Comparison of ENCODE assay signal across 8 cellular contexts in the genomic region with DNA sequence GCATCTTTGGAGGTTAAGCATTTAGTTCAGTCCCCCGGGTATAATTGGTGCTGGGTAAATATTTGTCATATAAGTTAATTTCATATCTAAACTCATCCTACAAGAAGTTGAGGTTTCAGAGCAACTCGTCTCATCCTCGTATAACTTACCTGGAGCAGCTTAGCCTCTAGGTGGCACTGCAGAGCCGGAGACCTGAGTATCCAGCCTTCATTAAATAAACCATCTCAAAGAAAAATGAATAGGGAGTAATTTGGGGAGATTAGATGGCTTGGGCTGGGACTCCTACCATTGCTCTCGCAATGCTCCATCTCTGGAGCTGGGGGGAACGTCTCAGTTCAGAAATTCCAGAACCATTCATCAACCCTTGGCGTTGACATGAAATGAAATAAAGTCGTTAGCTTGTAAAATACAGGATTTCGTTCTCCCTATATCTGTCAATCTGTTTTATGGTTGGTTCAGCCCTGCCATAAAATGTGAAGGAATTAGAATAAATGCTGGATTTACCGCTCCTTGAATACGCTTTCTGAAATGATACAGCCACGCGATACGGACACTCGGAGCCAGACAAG.
DNase-seq lines count a peak whose midpoint lies in the region; ATAC-seq and TF ChIP-seq lines count a peak whose summit lies in the region.

No MANE protein-coding gene starts in this region.

- H3K27me3 ChIP-seq in adrenal gland, result no peaks in the 10 kb centered on the region

- H3K36me3 ChIP-seq in adrenal gland (replicated peaks in 1 of 2), result no peaks in the 10 kb centered on the region
- no peaks in the 10 kb centered on the region for H3K36me3 ChIP-seq in mucosa of descending colon (ENCODE audit: low read depth)

- CTCF ChIA-PET in GM10248 (lab: Yijun Ruan, JAX), result interaction anchor here (0.9 to 3.4 kb wide), 9 partner anchors 10 to 793 kb away, joined by 3 to 19 read pairs (median 4); no protein-coding TSS in a partner anchor

- 53 to 58% (median 55%) methylated on average over 15 of the region's 15 CpGs for WGBS in adrenal gland, 4 donors

- H3K27ac ChIP-seq in adrenal gland, result no peak overlapping the region

- H3K9me3 ChIP-seq in adrenal gland (replicated peaks in 1 of 3), result no peaks in the 10 kb centered on the region
- H3K9me3 ChIP-seq in mucosa of descending colon, result no peaks in the 10 kb centered on the region

- TF ChIP-seq POLR2A in adrenal gland (IDR thresholded peaks at IDR 0.05), result no peak

- H3K4me1 ChIP-seq in adrenal gland (replicated peaks in 1 of 2) (no peaks in the 10 kb centered on the region), mucosa of descending colon (ENCODE audit: low read depth) (no peaks in the 10 kb centered on the region)

- ATAC-seq in mucosa of descending colon (peak; percentile 39), HG03354 (IDR thresholded peaks at IDR 0.05; ENCODE audit: poor library complexity, severe bottlenecking, unreplicated experiment) (no peak), GM21381 (IDR thresholded peaks at IDR 0.05; ENCODE audit: unreplicated experiment) (no peak)

- peak; percentile 5 for DNase-seq in A172 (ENCODE audit: low spot score)
- DNase-seq in GM10248 (ENCODE audit: extremely low spot score), result no peak
- peak; percentile 26 for DNase-seq in NCI-H510A (lab: John Stamatoyannopoulos, UW)
- DNase-seq in adrenal gland, result peak in 4 of 7 donors; percentile 30 to 52 (median 40)
- peak in 2 of 3 donors; percentile 45 to 70 for DNase-seq in mucosa of descending colon
- DNase-seq in NCI-H446 treated with DMSO at 0.1 percent for 48 hours (lab: John Stamatoyannopoulos, UW), result no peak

- POLR2A ChIA-PET in GM10248 (lab: Yijun Ruan, JAX), result no interaction called here

- TF ChIP-seq CTCF in GM10248 (IDR thresholded peaks at IDR 0.05; ENCODE audit: control extremely low read depth, extremely low read depth, low read depth, missing control alignments) (peak; percentile 69), adrenal gland (IDR thresholded peaks at IDR 0.05) (peak in 5 of 6 experiments; percentile 15 to 52 (median 33)), mucosa of descending colon (IDR thresholded peaks at IDR 0.05) (peak; percentile 40)

- H3K4me3 ChIP-seq in adrenal gland (no peak overlapping the region), mucosa of descending colon (no peak overlapping the region)

- intact Hi-C loops in adrenal gland (cut with DNase I), result no loop called here
- intact Hi-C loops in mucosa of descending colon (cut with DNase I, micrococcal nuclease), result no loop called here

Comparison
In these comparisons a context has a peak if more than half of its experiments do, and no peak if none do; other contexts are left out.
1. DNase-seq: peak in A172 (single experiment), NCI-H510A (single experiment), adrenal gland (4 of 7) and mucosa of descending colon (2 of 3); none in GM10248 (single experiment) and NCI-H446 treated with DMSO at 0.1 percent for 48 hours (single experiment).
2. Peak in every context shown above with its lines, with median percentiles within 50 percentile points of each other: CTCF ChIP-seq.